In the genomic region with DNA sequence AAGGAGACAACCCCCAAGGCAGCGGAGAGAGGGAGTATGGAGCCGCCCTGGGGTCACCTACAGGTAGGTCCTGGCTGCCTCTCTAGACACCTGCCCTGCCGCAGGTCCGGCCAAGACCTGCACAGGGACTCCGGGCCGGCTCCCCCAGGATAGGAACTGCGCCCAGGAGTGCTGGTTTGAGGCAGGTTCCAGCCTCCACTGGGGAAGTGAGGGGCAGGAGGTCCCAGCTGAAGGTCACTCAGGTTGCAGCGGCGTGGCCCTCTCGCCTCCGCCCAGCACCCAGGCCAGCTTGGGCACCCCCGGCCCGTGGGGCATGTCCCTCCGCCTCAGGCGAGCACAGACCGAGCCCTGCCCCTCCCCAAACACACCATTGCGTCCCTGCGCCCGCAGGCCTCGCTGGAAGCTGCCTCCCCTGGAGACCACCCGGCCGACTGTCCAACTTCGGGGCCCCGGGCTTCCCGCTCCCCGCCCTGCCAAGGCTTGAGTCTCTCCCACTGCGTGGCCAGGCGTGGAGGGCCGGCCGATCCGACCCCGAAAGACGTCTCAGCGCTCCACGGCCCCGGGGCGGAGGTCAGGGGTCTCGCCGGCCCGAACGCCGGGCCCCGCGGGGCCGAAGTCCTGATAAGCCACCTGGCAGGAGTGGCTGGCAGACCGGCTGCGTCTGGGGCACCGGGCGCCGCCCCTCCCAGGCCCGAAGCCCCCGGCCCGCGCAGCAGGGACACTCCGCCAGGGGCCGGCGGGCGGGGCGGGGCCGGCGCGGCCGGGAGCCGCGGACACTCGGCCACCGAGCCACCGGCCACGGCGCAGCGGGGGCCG, we compare ENCODE assay signal across 8 cellular contexts. TPM values are rescaled to one million over a fixed set of nuclear protein-coding genes. Genes with fewer than 3 reads are reported as not detected.
DNase-seq lines count a peak whose midpoint lies in the region; ATAC-seq lines count a peak whose summit lies in the region.

No MANE protein-coding gene starts in this region.

- H3K9me3 Mint-ChIP-seq in naive thymus-derived CD8-positive, alpha-beta T cell: no peaks in the 10 kb centered on the region

- H3K27ac Mint-ChIP-seq in naive thymus-derived CD8-positive, alpha-beta T cell: peak overlapping the region; percentile 54 to 96 (median 88)

- H3K4me3 ChIP-seq in MG63: peak overlapping the region; percentile 87
- no peak overlapping the region for H3K4me3 ChIP-seq in endocrine pancreas (ENCODE audit: control insufficient read depth, insufficient read depth, low read length)

- POLR2A ChIA-PET in naive thymus-derived CD8-positive, alpha-beta T cell (lab: Charles Lee): interaction anchor here (0.9 to 20.9 kb wide), 8 partner anchors 11 to 94 kb away, joined by 3 to 388 read pairs (median 34); a partner anchor contains a TSS

- no peaks in the 10 kb centered on the region for H3K27me3 Mint-ChIP-seq in naive thymus-derived CD8-positive, alpha-beta T cell

- H3K9me3 ChIP-seq in MG63 (no peaks in the 10 kb centered on the region), endocrine pancreas (ENCODE audit: control insufficient read depth, low read length) (no peaks in the 10 kb centered on the region)

- H3K4me3 Mint-ChIP-seq in naive thymus-derived CD8-positive, alpha-beta T cell: peak overlapping the region; percentile 19 to 89 (median 83)

- peak; percentile 4 for ATAC-seq in GM18867 (IDR thresholded peaks at IDR 0.05; ENCODE audit: unreplicated experiment)
- ATAC-seq in naive thymus-derived CD8-positive, alpha-beta T cell: no peak
- ATAC-seq in HG03045 (IDR thresholded peaks at IDR 0.05; ENCODE audit: unreplicated experiment): no peak

- H3K36me3 ChIP-seq in MG63 (peaks cover 29% of the 10 kb centered on the region), endocrine pancreas (ENCODE audit: control insufficient read depth, insufficient read depth, low read length) (no peaks in the 10 kb centered on the region)

- H3K4me1 Mint-ChIP-seq in naive thymus-derived CD8-positive, alpha-beta T cell: peaks cover 15 to 31% (median 18%) of the 10 kb centered on the region in 4 donors

- H3K27me3 ChIP-seq in MG63 (no peaks in the 10 kb centered on the region), endocrine pancreas (ENCODE audit: control insufficient read depth, insufficient read depth, low read length) (no peaks in the 10 kb centered on the region)

- H3K36me3 Mint-ChIP-seq in naive thymus-derived CD8-positive, alpha-beta T cell: peaks cover 0 to 6% (median 0%) of the 10 kb centered on the region in 3 donors

- no peaks in the 10 kb centered on the region for H3K4me1 ChIP-seq in endocrine pancreas (ENCODE audit: control insufficient read depth, insufficient read depth, low read length)

- H3K9ac ChIP-seq in endocrine pancreas (ENCODE audit: control insufficient read depth, insufficient read depth, low read length): peak overlapping the region; percentile 85

- DNase-seq in MG63 (no peak), activated gamma-delta T cell treated with Interleukin-2 at 50 U/mL for 16 hours (no peak), GOT3 (lab: John Stamatoyannopoulos, UW) (no peak)
- peak in 1 of 10 donors; percentile 11 for DNase-seq in naive thymus-derived CD8-positive, alpha-beta T cell
- DNase-seq in stimulated activated CD8-positive, alpha-beta memory T cell treated with anti-CD3 and anti-CD28 coated beads, Interleukin-4, amount 100 ng/mL, for 48 hours: no peak

RNA-seq across cellular contexts. Expression of a gene that starts 1.4 kb away (rescaled TPM):
- total RNA-seq in MG63 (2014; rRNA removed; shearing (Covaris generic); ENCODE audit: low replicate concordance): 7.7 and 9.2 TPM in 2 replicates
- total RNA-seq in naive thymus-derived CD8-positive, alpha-beta T cell: 100 to 1,000 TPM in 1 of 2 experiments, 10 to 100 TPM in 1; 98.3 to 105 TPM
- polyA plus RNA-seq in naive thymus-derived CD8-positive, alpha-beta T cell: under 1 TPM; 0.30 to 0.80 (median 0.53) TPM

RNA-seq across cellular contexts. Expression of a gene that starts 32.2 kb away (rescaled TPM):
- total RNA-seq in MG63 (2014; rRNA removed; shearing (Covaris generic); ENCODE audit: low replicate concordance): 30.4 and 75.0 TPM in 2 replicates
- total RNA-seq in naive thymus-derived CD8-positive, alpha-beta T cell: 10 to 100 TPM; 39.4 to 49.3 TPM
- 10 to 100 TPM; 70.1 to 76.6 (median 74.9) TPM for polyA plus RNA-seq in naive thymus-derived CD8-positive, alpha-beta T cell
